In the genomic region with DNA sequence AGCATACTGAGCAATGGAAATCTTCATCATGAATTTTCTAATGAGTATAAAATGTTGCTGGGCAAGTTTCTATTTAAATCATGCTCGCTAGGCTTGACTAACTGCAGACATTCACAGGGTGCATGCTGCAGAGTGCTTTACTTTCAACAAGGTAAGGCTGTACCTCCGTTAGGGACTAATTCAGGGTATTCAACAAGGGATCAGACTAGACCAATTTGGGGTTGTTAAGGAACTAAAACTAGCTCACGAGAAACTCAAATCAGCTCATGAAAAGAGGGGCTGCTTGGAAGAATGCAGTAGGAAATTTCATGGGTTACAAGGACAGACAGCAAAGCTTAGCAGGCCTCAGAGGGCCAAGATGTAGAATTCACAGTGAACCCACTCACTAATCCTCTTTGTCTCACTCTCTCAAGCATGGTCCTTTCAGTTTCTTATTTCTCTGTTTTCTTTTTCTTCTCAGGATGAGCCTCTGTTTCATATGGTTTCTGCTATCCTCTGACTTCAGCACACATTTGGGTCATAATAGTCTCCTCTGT, we compare ENCODE assay signal across 10 cellular contexts. TPM values are rescaled to one million over a fixed set of nuclear protein-coding genes. Genes with fewer than 3 reads are reported as not detected.
DNase-seq lines count a peak whose midpoint lies in the region; ATAC-seq and TF ChIP-seq lines count a peak whose summit lies in the region.
"Had no signal": no experiment of that assay in that cellular context is flagged by ENCODE, and none has a peak within 500 bp of the region (broad histone marks: within the 10 kb centered on the region; RNA-seq: fewer than 3 reads in every experiment).

No MANE protein-coding gene starts in this region.

- no peaks in the 10 kb centered on the region for H3K4me1 ChIP-seq in left lung

- peaks cover 0 to under 1% of the 10 kb centered on the region in 2 donors for H3K9me3 ChIP-seq in left lung

- H3K4me3 ChIP-seq in left lung = no peak overlapping the region

- TF ChIP-seq RAD21 in Ishikawa (IDR thresholded peaks at IDR 0.05; ENCODE audit: low read depth) = no peak

- TF ChIP-seq POLR2A in GM18951 (IDR thresholded peaks at IDR 0.05; ENCODE audit: extremely low read depth, insufficient read depth, insufficient read length) = peak; percentile 30

- H3K27me3 ChIP-seq in left lung = no peaks in the 10 kb centered on the region

- TF ChIP-seq EP300 in Ishikawa (IDR thresholded peaks at IDR 0.05; ENCODE audit: borderline replicate concordance) = peak; percentile 46; the same call in 1 of the 2 replicates

- in situ Hi-C loops in GM18951 (cut with MboI; ENCODE audit: low sequenced_read_pairs, unreplicated experiment) = no loop called here

- H3K27ac ChIP-seq in left lung = no peak overlapping the region

- ATAC-seq in HG02623 (IDR thresholded peaks at IDR 0.05; ENCODE audit: unreplicated experiment) = peak; percentile 71
- ATAC-seq in left lung = peak; percentile 62

- no peaks in the 10 kb centered on the region for H3K36me3 ChIP-seq in left lung

- DNase-seq in left lung (no peak), NCI-H2081 (lab: John Stamatoyannopoulos, UW) (no peak), NCI-H748 treated with DMSO at 0.1 percent for 48 hours (lab: John Stamatoyannopoulos, UW) (no peak)
- DNase-seq in stimulated activated naive CD4-positive, alpha-beta T cell treated with Interleukin-2 at 50 U/mL for 16 hours (lab: John Stamatoyannopoulos, UW) = no peak
- DNase-seq in activated CD4-positive, alpha-beta T cell treated with anti-CD3 and anti-CD28 coated beads, Interleukin-2, amount 50 U/mL, for 1 hour = no peak
- DNase-seq: GDM1 had no signal

- intact Hi-C loops in left lung (cut with DNase I) = no loop called here

- TF ChIP-seq CTCF in left lung (IDR thresholded peaks at IDR 0.05) = no peak

TF ChIP-seq in Ishikawa, 13 proteins besides CTCF, POLR2A, EP300 and RAD21:
- TF ChIP-seq, protein P1, sequence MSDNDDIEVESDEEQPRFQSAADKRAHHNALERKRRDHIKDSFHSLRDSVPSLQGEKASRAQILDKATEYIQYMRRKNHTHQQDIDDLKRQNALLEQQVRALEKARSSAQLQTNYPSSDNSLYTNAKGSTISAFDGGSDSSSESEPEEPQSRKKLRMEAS (IDR thresholded peaks at IDR 0.05) = peak; percentile 58; the same call in 1 of the 2 replicates
- TF ChIP-seq, protein P2, sequence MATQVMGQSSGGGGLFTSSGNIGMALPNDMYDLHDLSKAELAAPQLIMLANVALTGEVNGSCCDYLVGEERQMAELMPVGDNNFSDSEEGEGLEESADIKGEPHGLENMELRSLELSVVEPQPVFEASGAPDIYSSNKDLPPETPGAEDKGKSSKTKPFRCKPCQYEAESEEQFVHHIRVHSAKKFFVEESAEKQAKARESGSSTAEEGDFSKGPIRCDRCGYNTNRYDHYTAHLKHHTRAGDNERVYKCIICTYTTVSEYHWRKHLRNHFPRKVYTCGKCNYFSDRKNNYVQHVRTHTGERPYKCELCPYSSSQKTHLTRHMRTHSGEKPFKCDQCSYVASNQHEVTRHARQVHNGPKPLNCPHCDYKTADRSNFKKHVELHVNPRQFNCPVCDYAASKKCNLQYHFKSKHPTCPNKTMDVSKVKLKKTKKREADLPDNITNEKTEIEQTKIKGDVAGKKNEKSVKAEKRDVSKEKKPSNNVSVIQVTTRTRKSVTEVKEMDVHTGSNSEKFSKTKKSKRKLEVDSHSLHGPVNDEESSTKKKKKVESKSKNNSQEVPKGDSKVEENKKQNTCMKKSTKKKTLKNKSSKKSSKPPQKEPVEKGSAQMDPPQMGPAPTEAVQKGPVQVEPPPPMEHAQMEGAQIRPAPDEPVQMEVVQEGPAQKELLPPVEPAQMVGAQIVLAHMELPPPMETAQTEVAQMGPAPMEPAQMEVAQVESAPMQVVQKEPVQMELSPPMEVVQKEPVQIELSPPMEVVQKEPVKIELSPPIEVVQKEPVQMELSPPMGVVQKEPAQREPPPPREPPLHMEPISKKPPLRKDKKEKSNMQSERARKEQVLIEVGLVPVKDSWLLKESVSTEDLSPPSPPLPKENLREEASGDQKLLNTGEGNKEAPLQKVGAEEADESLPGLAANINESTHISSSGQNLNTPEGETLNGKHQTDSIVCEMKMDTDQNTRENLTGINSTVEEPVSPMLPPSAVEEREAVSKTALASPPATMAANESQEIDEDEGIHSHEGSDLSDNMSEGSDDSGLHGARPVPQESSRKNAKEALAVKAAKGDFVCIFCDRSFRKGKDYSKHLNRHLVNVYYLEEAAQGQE (IDR thresholded peaks at IDR 0.05; ENCODE audit: low read depth) = no peak
- TF ChIP-seq FOXM1 (IDR thresholded peaks at IDR 0.05; ENCODE audit: borderline replicate concordance, low read depth) (peak; percentile 69; the same call in 1 of the 2 replicates), TEAD4 (IDR thresholded peaks at IDR 0.05) (peak; percentile 60)

RNA-seq across cellular contexts. Expression of gene MYO3B, which starts 2.2 kb away (rescaled TPM):
- total RNA-seq in left lung = 1 to 10 TPM in 1 of 2 donors, not detected in 1; 1.3 TPM
- total RNA-seq: myocyte had no signal
